In genomic region chr2:144943986-144944385, GRCh38 we compare ENCODE assay signal across 15 cellular contexts.
A peak's percentile ranks its signal among the peaks of the same experiment; 100 is the strongest.
DNase-seq lines count a peak whose midpoint lies in the region; ATAC-seq and TF ChIP-seq lines count a peak whose summit lies in the region.
"Had no signal": no experiment of that assay in that cellular context is flagged by ENCODE, and none has a peak within 500 bp of the region (broad histone marks: within the 10 kb centered on the region; RNA-seq: fewer than 3 reads in every experiment).

No MANE protein-coding gene starts in this region.

- no peak for TF ChIP-seq CTCF in cardiac fibroblast (IDR thresholded peaks at IDR 0.05; ENCODE audit: low read depth, low read length)
- TF ChIP-seq CTCF in lung (IDR thresholded peaks at IDR 0.05; ENCODE audit: control extremely low read depth, extremely low read depth): no peak

- peak; percentile 19 for ATAC-seq in lung (ENCODE audit: insufficient read depth, low FRiP score)
- no peak for ATAC-seq in GM19455 (IDR thresholded peaks at IDR 0.05; ENCODE audit: unreplicated experiment)

- no peaks in the 10 kb centered on the region for H3K27me3 ChIP-seq in ACC112 (ENCODE audit: insufficient read depth, low read length)
- H3K27me3 ChIP-seq in MG63: no peaks in the 10 kb centered on the region
- H3K27me3 ChIP-seq in lung (ENCODE audit: control insufficient read depth, insufficient read depth): no peaks in the 10 kb centered on the region
- H3K27me3 ChIP-seq: ovary had no signal

- H3K4me1 ChIP-seq in ACC112 (ENCODE audit: control insufficient read depth, insufficient read depth, low read length, unreplicated experiment) (peaks cover 56% of the 10 kb centered on the region), lung (ENCODE audit: control insufficient read depth in 2 of 2, insufficient read depth in 2 of 2, low read length in 2 of 2) (no peaks in the 10 kb centered on the region)

- peak; percentile 32 for DNase-seq in MG63
- DNase-seq in cardiac fibroblast (ENCODE audit: low read depth in 2 of 2): peak; percentile 73 to 89
- no peak for DNase-seq in lung (ENCODE audit: low spot score)
- no peak for DNase-seq in HUDEP-2 (lab: John Stamatoyannopoulos, UW; ENCODE audit: unreplicated experiment in 76 of 76)
- DNase-seq in NCI-H2196 treated with DMSO at 0.1 percent for 48 hours (lab: John Stamatoyannopoulos, UW; ENCODE audit: unreplicated experiment): no peak
- no peak for DNase-seq in globus pallidus (ENCODE audit: low spot score)
- DNase-seq: activated B cell treated with CpG ODN at 0.5 μM for 24 hours; activated CD8-positive, alpha-beta memory T cell treated with anti-CD3 and anti-CD28 coated beads, Interleukin-2, amount 50 U/mL, for 4 hours; activated naive CD4-positive, alpha-beta T cell treated with anti-CD3 and anti-CD28 coated beads, Interleukin-2, amount 10 ng/mL, durations not matched to agents 7 days and 5 days; ovary; stimulated activated CD4-positive, alpha-beta T cell treated with anti-CD3 and anti-CD28 coated beads, Interleukin-12 subunit alpha, Interleukin-12 subunit beta, amount 100 ng/mL, for 4 hours; substantia nigra had no signal

- H3K79me2 ChIP-seq in ACC112 (ENCODE audit: control insufficient read depth, insufficient read depth, low read length, unreplicated experiment): no peaks in the 10 kb centered on the region

- H2AFZ ChIP-seq in ACC112 (ENCODE audit: low read length, unreplicated experiment): peak overlapping the region; percentile 43

- H3K27ac ChIP-seq in ACC112 (ENCODE audit: low read depth, low read length) (peak overlapping the region; percentile 97), lung (ENCODE audit: low read depth in 1 of 2, low read length in 1 of 2) (no peak overlapping the region)
- H3K27ac ChIP-seq: epithelial cell of prostate, ovary had no signal

- H3K9me3 ChIP-seq in MG63 (no peaks in the 10 kb centered on the region), lung (ENCODE audit: control insufficient read depth in 2 of 2, insufficient read depth in 1 of 2, low read length in 1 of 2) (no peaks in the 10 kb centered on the region)
- H3K9me3 ChIP-seq: ovary had no signal

- WGBS in lung, 2 donors: 50 to 82% methylated on average over 2 of the region's 2 CpGs

- peak overlapping the region; percentile 35 for H3K4me3 ChIP-seq in ACC112 (ENCODE audit: low read depth, low read length)
- H3K4me3 ChIP-seq in MG63: no peak overlapping the region
- no peak overlapping the region for H3K4me3 ChIP-seq in cardiac fibroblast (replicated peaks in 1 of 2; ENCODE audit: low read depth in 2 of 2, low read length in 2 of 2)
- H3K4me3 ChIP-seq in lung: no peak overlapping the region
- H3K4me3 ChIP-seq: ovary had no signal

- H3K36me3 ChIP-seq in ACC112 (ENCODE audit: insufficient read depth, low read length) (no peaks in the 10 kb centered on the region), MG63 (no peaks in the 10 kb centered on the region; the same call in 1 of the 2 replicates), lung (ENCODE audit: control insufficient read depth in 2 of 2, insufficient read depth in 2 of 2, low read length in 2 of 2) (no peaks in the 10 kb centered on the region)
- H3K36me3 ChIP-seq: ovary had no signal

Comparison
In these comparisons a context has a peak if more than half of its experiments do, and no peak if none do; other contexts are left out.
1. DNase-seq: peak in MG63 (single experiment) and cardiac fibroblast (2 of 2); none in lung (single experiment), HUDEP-2 (0 of 76), NCI-H2196 treated with DMSO at 0.1 percent for 48 hours (single experiment) and globus pallidus (single experiment).